In genomic region chr13:59609421-59609820, GRCh38 we compare ENCODE assay signal across 29 cellular contexts.
"Had no signal": no experiment of that assay in that cellular context is flagged by ENCODE, and none has a peak within 500 bp of the region (broad histone marks: within the 10 kb centered on the region; RNA-seq: fewer than 3 reads in every experiment).

No MANE protein-coding gene starts in this region.

- H3K4me1 ChIP-seq: neural progenitor cell, parathyroid adenoma, psoas muscle, right lobe of liver, sigmoid colon, suprapubic skin, testis, tibial artery, upper lobe of right lung, uterus had no signal

- ATAC-seq: natural killer cell; psoas muscle; right cardiac atrium; right lobe of liver; stimulated activated effector memory CD8-positive, alpha-beta T cell treated with anti-CD3 and anti-CD28 coated beads, Interleukin-12 subunit alpha, Interleukin-12 subunit beta, amount 100 ng/mL, for 72 hours; stimulated activated naive B cell treated with anti-CD40 and anti-IgM and Interleukin-4, amounts not matched to agents 10 μg/mL and 1 μg/mL and 100 μg/mL, for 72 hours; upper lobe of right lung had no signal

- H3K4me3 ChIP-seq: neural progenitor cell, ovary, psoas muscle, right lobe of liver, sigmoid colon, suprapubic skin, testis, tibial artery, transverse colon, upper lobe of right lung, uterus had no signal

- H3K36me3 ChIP-seq: neural progenitor cell, ovary, right lobe of liver, sigmoid colon, suprapubic skin, tibial artery, transverse colon, upper lobe of right lung, uterus had no signal

- H3K27me3 ChIP-seq: neural progenitor cell, ovary, right lobe of liver, sigmoid colon, suprapubic skin, testis, tibial artery, transverse colon, upper lobe of right lung, uterus had no signal

- DNase-seq: natural killer cell; occipital lobe; ovary; posterior cingulate gyrus; psoas muscle; right cardiac atrium; right lobe of liver; sigmoid colon; small intestine; stimulated activated CD4-positive, alpha-beta T cell treated with anti-CD3 and anti-CD28 coated beads, Interleukin-15, amount 100 ng/mL, for 24 hours; stimulated activated CD4-positive, alpha-beta T cell treated with anti-CD3 and anti-CD28 coated beads, Interleukin-2, amount 100 ng/mL, for 24 hours; stimulated activated CD4-positive, alpha-beta T cell treated with anti-CD3 and anti-CD28 coated beads, Interleukin-2, amount 100 ng/mL, for 48 hours; stimulated activated CD4-positive, alpha-beta T cell treated with anti-CD3 and anti-CD28 coated beads, Interleukin-4, amount 100 ng/mL, for 24 hours; stimulated activated naive B cell treated with anti-CD40 and anti-IgM and Interleukin-4, amounts not matched to agents 10 μg/mL and 1 μg/mL and 100 μg/mL, for 72 hours; stimulated activated naive CD4-positive, alpha-beta T cell treated with Interleukin-2 at 50 U/mL for 16 hours; substantia nigra; testis; tibial artery; transverse colon; upper lobe of right lung; uterus had no signal

- H3K4me1 Mint-ChIP-seq: natural killer cell; nephron; neural progenitor cell; stimulated activated effector memory CD8-positive, alpha-beta T cell treated with anti-CD3 and anti-CD28 coated beads, Interleukin-12 subunit alpha, Interleukin-12 subunit beta, amount 100 ng/mL, for 72 hours; stimulated activated naive B cell treated with anti-CD40 and anti-IgM and Interleukin-4, amounts not matched to agents 10 μg/mL and 1 μg/mL and 100 μg/mL, for 72 hours had no signal

- H3K27me3 Mint-ChIP-seq: progenitor cell of endocrine pancreas; stimulated activated naive B cell treated with anti-CD40 and anti-IgM and Interleukin-4, amounts not matched to agents 10 μg/mL and 1 μg/mL and 100 μg/mL, for 72 hours; stimulated activated naive CD8-positive, alpha-beta T cell treated with anti-CD3 and anti-CD28 coated beads, Interleukin-15, Interleukin-2, amounts not matched to agents 100 ng/mL and 50 ng/mL, for 24 hours; type B pancreatic cell had no signal

- H3K4me3 Mint-ChIP-seq: natural killer cell; nephron; neural progenitor cell; stimulated activated effector memory CD8-positive, alpha-beta T cell treated with anti-CD3 and anti-CD28 coated beads, Interleukin-12 subunit alpha, Interleukin-12 subunit beta, amount 100 ng/mL, for 72 hours; stimulated activated naive B cell treated with anti-CD40 and anti-IgM and Interleukin-4, amounts not matched to agents 10 μg/mL and 1 μg/mL and 100 μg/mL, for 72 hours; stimulated activated naive CD8-positive, alpha-beta T cell treated with anti-CD3 and anti-CD28 coated beads, Interleukin-15, Interleukin-2, amounts not matched to agents 100 ng/mL and 50 ng/mL, for 24 hours; type B pancreatic cell had no signal

- H3K9ac ChIP-seq: neural progenitor cell, parathyroid adenoma had no signal

- H3K27ac ChIP-seq: neural progenitor cell, ovary, parathyroid adenoma, psoas muscle, right lobe of liver, sigmoid colon, suprapubic skin, testis, tibial artery, transverse colon, upper lobe of right lung, uterus had no signal

- H3K79me2 ChIP-seq: parathyroid adenoma had no signal

- H3K4me2 ChIP-seq: neural progenitor cell had no signal

- H3K27ac Mint-ChIP-seq: natural killer cell; nephron; neural progenitor cell; progenitor cell of endocrine pancreas; stimulated activated effector memory CD8-positive, alpha-beta T cell treated with anti-CD3 and anti-CD28 coated beads, Interleukin-12 subunit alpha, Interleukin-12 subunit beta, amount 100 ng/mL, for 72 hours; stimulated activated naive B cell treated with anti-CD40 and anti-IgM and Interleukin-4, amounts not matched to agents 10 μg/mL and 1 μg/mL and 100 μg/mL, for 72 hours; stimulated activated naive CD8-positive, alpha-beta T cell treated with anti-CD3 and anti-CD28 coated beads, Interleukin-15, Interleukin-2, amounts not matched to agents 100 ng/mL and 50 ng/mL, for 24 hours; type B pancreatic cell had no signal

- H3K9me3 Mint-ChIP-seq: neural progenitor cell; stimulated activated effector memory CD8-positive, alpha-beta T cell treated with anti-CD3 and anti-CD28 coated beads, Interleukin-12 subunit alpha, Interleukin-12 subunit beta, amount 100 ng/mL, for 72 hours; stimulated activated naive B cell treated with anti-CD40 and anti-IgM and Interleukin-4, amounts not matched to agents 10 μg/mL and 1 μg/mL and 100 μg/mL, for 72 hours; type B pancreatic cell had no signal
